12 cellular contexts compared by ENCODE assay signal in genomic region chr1:30378991-30379581, GRCh38.
DNase-seq lines count a peak whose midpoint lies in the region; ATAC-seq, FAIRE-seq and TF ChIP-seq lines count a peak whose summit lies in the region.
"Had no signal": no experiment of that assay in that cellular context is flagged by ENCODE, and none has a peak within 500 bp of the region (broad histone marks: within the 10 kb centered on the region; RNA-seq: fewer than 3 reads in every experiment).

No MANE protein-coding gene starts in this region.

- no peak overlapping the region for H3K4me3 ChIP-seq in AG04449 (ENCODE audit: low read depth, low read length)
- H3K4me3 ChIP-seq in CD8-positive, alpha-beta memory T cell (ENCODE audit: low read length), result no peak overlapping the region

- no peaks in the 10 kb centered on the region for H3K4me1 Mint-ChIP-seq in activated CD4-positive, alpha-beta memory T cell treated with anti-CD3 and anti-CD28 coated beads, Interleukin-2, amount 10 ng/mL, durations not matched to agents 7 days and 5 days
- peaks cover 2 to 6% (median 5%) of the 10 kb centered on the region in 3 donors for H3K4me1 Mint-ChIP-seq in CD8-positive, alpha-beta memory T cell

- FAIRE-seq in frontal cortex (lab: Jason Lieb, UNC), result no peak
- FAIRE-seq: endothelial cell of umbilical vein had no signal

- peaks cover 7% of the 10 kb centered on the region for H3K27me3 ChIP-seq in CD8-positive, alpha-beta memory T cell (ENCODE audit: insufficient read depth, low read length, poor library complexity, severe bottlenecking)

- H3K27ac ChIP-seq in CD8-positive, alpha-beta memory T cell (ENCODE audit: low read depth, low read length), result no peak overlapping the region

- no peaks in the 10 kb centered on the region for H3K36me3 ChIP-seq in CD8-positive, alpha-beta memory T cell (ENCODE audit: insufficient read depth, low read length)

- H3K27ac Mint-ChIP-seq in activated CD4-positive, alpha-beta memory T cell treated with anti-CD3 and anti-CD28 coated beads, Interleukin-2, amount 10 ng/mL, durations not matched to agents 7 days and 5 days, result no peak overlapping the region
- peak overlapping the region in 1 of 8 donors; percentile 26 for H3K27ac Mint-ChIP-seq in CD8-positive, alpha-beta memory T cell
- H3K27ac Mint-ChIP-seq: memory B cell had no signal

- POLR2A ChIA-PET in AG04449 (lab: Yijun Ruan, JAX), result no interaction called here
- POLR2A ChIA-PET in activated CD4-positive, alpha-beta memory T cell treated with anti-CD3 and anti-CD28 coated beads, Interleukin-2, amount 10 ng/mL, durations not matched to agents 7 days and 5 days (lab: Charles Lee), result no interaction called here
- POLR2A ChIA-PET in CD8-positive, alpha-beta memory T cell (lab: Charles Lee), result no interaction called here

- CTCF ChIA-PET in AG04449 (lab: Yijun Ruan, JAX), result interaction anchor here (1.0 to 4.3 kb wide), 14 partner anchors 7 to 1148 kb away, joined by 3 to 36 read pairs (median 8); partner anchors contain the start of gene MECR
- CTCF ChIA-PET in activated CD4-positive, alpha-beta memory T cell treated with anti-CD3 and anti-CD28 coated beads, Interleukin-2, amount 10 ng/mL, durations not matched to agents 7 days and 5 days (lab: Charles Lee), result interaction anchor here (0.8 to 1.5 kb wide), 3 partner anchors 10 to 586 kb away, joined by 3 to 9 read pairs (median 3); no protein-coding TSS in a partner anchor
- CTCF ChIA-PET in CD8-positive, alpha-beta memory T cell (lab: Charles Lee), result no interaction called here

- H3K27me3 Mint-ChIP-seq in activated CD4-positive, alpha-beta memory T cell treated with anti-CD3 and anti-CD28 coated beads, Interleukin-2, amount 10 ng/mL, durations not matched to agents 7 days and 5 days, result peaks cover 4% of the 10 kb centered on the region
- peaks cover 25 to 42% of the 10 kb centered on the region in 2 donors for H3K27me3 Mint-ChIP-seq in CD8-positive, alpha-beta memory T cell

- H3K36me3 Mint-ChIP-seq in activated CD4-positive, alpha-beta memory T cell treated with anti-CD3 and anti-CD28 coated beads, Interleukin-2, amount 10 ng/mL, durations not matched to agents 7 days and 5 days (ENCODE audit: low read depth), result no peaks in the 10 kb centered on the region
- no peaks in the 10 kb centered on the region for H3K36me3 Mint-ChIP-seq in CD8-positive, alpha-beta memory T cell
- H3K36me3 Mint-ChIP-seq: memory B cell had no signal

- no peaks in the 10 kb centered on the region for H3K9me3 ChIP-seq in CD8-positive, alpha-beta memory T cell (ENCODE audit: low read length)

- no peaks in the 10 kb centered on the region for H3K4me1 ChIP-seq in CD8-positive, alpha-beta memory T cell (ENCODE audit: insufficient read depth, low read length)

- H3K9me3 Mint-ChIP-seq in activated CD4-positive, alpha-beta memory T cell treated with anti-CD3 and anti-CD28 coated beads, Interleukin-2, amount 10 ng/mL, durations not matched to agents 7 days and 5 days, result no peaks in the 10 kb centered on the region
- no peaks in the 10 kb centered on the region for H3K9me3 Mint-ChIP-seq in CD8-positive, alpha-beta memory T cell
- H3K9me3 Mint-ChIP-seq: memory B cell had no signal

- H3K4me3 Mint-ChIP-seq in activated CD4-positive, alpha-beta memory T cell treated with anti-CD3 and anti-CD28 coated beads, Interleukin-2, amount 10 ng/mL, durations not matched to agents 7 days and 5 days, result no peak overlapping the region
- H3K4me3 Mint-ChIP-seq in CD8-positive, alpha-beta memory T cell, result no peak overlapping the region
- H3K4me3 Mint-ChIP-seq: memory B cell had no signal

- ATAC-seq in GM21526 (IDR thresholded peaks at IDR 0.05; ENCODE audit: low FRiP score, unreplicated experiment), result no peak

- no peak for TF ChIP-seq CTCF in AG04449 (IDR thresholded peaks at IDR 0.05; ENCODE audit: insufficient read depth, low read length, missing control alignments)

- peak; percentile 57 for DNase-seq in AG04449 (ENCODE audit: low read depth, low spot score)
- DNase-seq in GM04504 (ENCODE audit: low read depth), result peak; percentile 85
- peak; percentile 23 for DNase-seq in amniotic epithelial cell (ENCODE audit: low read depth)
- DNase-seq in mesenteric fat pad (ENCODE audit: low spot score), result peak; percentile 77
- no peak for DNase-seq in frontal cortex (ENCODE audit: low spot score in 2 of 2)
- no peak for DNase-seq in activated CD4-positive, alpha-beta memory T cell treated with anti-CD3 and anti-CD28 coated beads, Interleukin-2, amount 10 ng/mL, durations not matched to agents 7 days and 5 days
- DNase-seq in CD8-positive, alpha-beta memory T cell, result no peak
- DNase-seq: activated naive CD4-positive, alpha-beta T cell treated with anti-CD3 and anti-CD28 coated beads, Interleukin-2, amount 50 U/mL, for 16 hours; NCI-H2029 had no signal

Comparison
In these comparisons a context has a peak if more than half of its experiments do, and no peak if none do; other contexts are left out.
1. DNase-seq: peak in AG04449 (single experiment), GM04504 (single experiment), amniotic epithelial cell (single experiment) and mesenteric fat pad (single experiment); none in frontal cortex (0 of 2), activated CD4-positive, alpha-beta memory T cell treated with anti-CD3 and anti-CD28 coated beads, Interleukin-2, amount 10 ng/mL, durations not matched to agents 7 days and 5 days (single experiment) and CD8-positive, alpha-beta memory T cell (0 of 5).